ENCODE assay signal across 9 cellular contexts in genomic region chr17:882827-883585, GRCh38.
A peak's percentile ranks its signal among the peaks of the same experiment; 100 is the strongest.
DNase-seq lines count a peak whose midpoint lies in the region; ATAC-seq and TF ChIP-seq lines count a peak whose summit lies in the region.
"Had no signal": no experiment of that assay in that cellular context is flagged by ENCODE, and none has a peak within 500 bp of the region (broad histone marks: within the 10 kb centered on the region; RNA-seq: fewer than 3 reads in every experiment).

No MANE protein-coding gene starts in this region.

- peaks cover 37% of the 10 kb centered on the region for H3K27me3 Mint-ChIP-seq in activated CD8-positive, alpha-beta memory T cell treated with anti-CD3 and anti-CD28 coated beads, Interleukin-2, amount 10 ng/mL, durations not matched to agents 7 days and 5 days
- H3K27me3 Mint-ChIP-seq in Calu3 (ENCODE audit: unreplicated experiment): no peaks in the 10 kb centered on the region

- no peak overlapping the region for H3K4me3 Mint-ChIP-seq in activated CD8-positive, alpha-beta memory T cell treated with anti-CD3 and anti-CD28 coated beads, Interleukin-2, amount 10 ng/mL, durations not matched to agents 7 days and 5 days
- no peak overlapping the region for H3K4me3 Mint-ChIP-seq in Calu3 (ENCODE audit: low read depth, unreplicated experiment)

- intact Hi-C loops in Calu3 (cut with micrococcal nuclease; ENCODE audit: unreplicated experiment): no loop called here

- CTCF ChIA-PET in activated CD8-positive, alpha-beta memory T cell treated with anti-CD3 and anti-CD28 coated beads, Interleukin-2, amount 10 ng/mL, durations not matched to agents 7 days and 5 days (lab: Charles Lee): interaction anchor here (1.2 to 1.4 kb wide), 2 partner anchors 16 to 98 kb away, joined by 3 read pairs; no protein-coding TSS in a partner anchor
- CTCF ChIA-PET in Calu3 (lab: Charles Lee): interaction anchor here (0.7 kb wide), 1 partner anchor 10 kb away, joined by 7 read pairs; no protein-coding TSS in a partner anchor

- BruUV-seq in Calu3 (replicated peaks; lab: Mats Ljungman, UMichigan): no TSS peak

- no peaks in the 10 kb centered on the region for H3K36me3 Mint-ChIP-seq in activated CD8-positive, alpha-beta memory T cell treated with anti-CD3 and anti-CD28 coated beads, Interleukin-2, amount 10 ng/mL, durations not matched to agents 7 days and 5 days
- no peaks in the 10 kb centered on the region for H3K36me3 Mint-ChIP-seq in Calu3 (ENCODE audit: insufficient read depth, unreplicated experiment)

- no peaks in the 10 kb centered on the region for H3K27me3 ChIP-seq in osteoblast (ENCODE audit: insufficient read depth, low read length)

- no peaks in the 10 kb centered on the region for H3K9me3 ChIP-seq in osteoblast (ENCODE audit: low read depth, low read length)

- ATAC-seq in activated CD8-positive, alpha-beta memory T cell treated with anti-CD3 and anti-CD28 coated beads, Interleukin-2, amount 10 ng/mL, durations not matched to agents 7 days and 5 days: no peak

- peaks cover 26% of the 10 kb centered on the region for H3K4me1 ChIP-seq in osteoblast (ENCODE audit: insufficient read depth, low read length)

- TF ChIP-seq CTCF in foreskin fibroblast (IDR thresholded peaks at IDR 0.05; ENCODE audit: low read depth, low read length): no peak
- TF ChIP-seq CTCF in osteoblast (IDR thresholded peaks at IDR 0.05; ENCODE audit: extremely low read depth, low read depth, low read length): no peak
- TF ChIP-seq CTCF in Calu3 (IDR thresholded peaks at IDR 0.05; ENCODE audit: unreplicated experiment): no peak

- H3K4me2 ChIP-seq in osteoblast (ENCODE audit: insufficient read depth, low read length): no peak overlapping the region

- H3K36me3 ChIP-seq in osteoblast (ENCODE audit: insufficient read depth, low read length): no peaks in the 10 kb centered on the region

- DNase-seq in AG20443 (ENCODE audit: low spot score) (peak; percentile 28), SK-N-DZ (ENCODE audit: low spot score) (peak; percentile 58), foreskin fibroblast (peak; percentile 83 to 91), osteoblast (ENCODE audit: insufficient read length, low spot score, missing footprints) (peak; percentile 50), OCI-M1 (lab: John Stamatoyannopoulos, UW) (no peak), NCI-H128 (lab: John Stamatoyannopoulos, UW; ENCODE audit: unreplicated experiment) (no peak), Calu3 (no peak)
- DNase-seq in activated CD8-positive, alpha-beta memory T cell treated with anti-CD3 and anti-CD28 coated beads, Interleukin-2, amount 10 ng/mL, durations not matched to agents 7 days and 5 days: no peak
- DNase-seq: head of caudate nucleus had no signal

- H3K4me1 Mint-ChIP-seq in activated CD8-positive, alpha-beta memory T cell treated with anti-CD3 and anti-CD28 coated beads, Interleukin-2, amount 10 ng/mL, durations not matched to agents 7 days and 5 days: peaks cover 5% of the 10 kb centered on the region
- no peaks in the 10 kb centered on the region for H3K4me1 Mint-ChIP-seq in Calu3 (ENCODE audit: low read depth, unreplicated experiment)

- H3K9me3 Mint-ChIP-seq in activated CD8-positive, alpha-beta memory T cell treated with anti-CD3 and anti-CD28 coated beads, Interleukin-2, amount 10 ng/mL, durations not matched to agents 7 days and 5 days (ENCODE audit: low read depth): no peaks in the 10 kb centered on the region
- H3K9me3 Mint-ChIP-seq in Calu3 (ENCODE audit: low read depth, unreplicated experiment): no peaks in the 10 kb centered on the region

- no peak overlapping the region for H3K4me3 ChIP-seq in foreskin fibroblast (ENCODE audit: low read depth in 1 of 2, low read length in 2 of 2)
- H3K4me3 ChIP-seq in osteoblast (ENCODE audit: insufficient read depth, low read length): no peak overlapping the region

- no peak overlapping the region for H2AFZ ChIP-seq in osteoblast (ENCODE audit: low read length)

- H3K27ac ChIP-seq in osteoblast (ENCODE audit: low read depth, low read length): no peak overlapping the region

- no peaks in the 10 kb centered on the region for H3K79me2 ChIP-seq in osteoblast (ENCODE audit: insufficient read depth, low read length)

- H4K20me1 ChIP-seq in osteoblast (ENCODE audit: insufficient read depth, low read length): peaks cover 20% of the 10 kb centered on the region

- no peak overlapping the region for H3K27ac Mint-ChIP-seq in activated CD8-positive, alpha-beta memory T cell treated with anti-CD3 and anti-CD28 coated beads, Interleukin-2, amount 10 ng/mL, durations not matched to agents 7 days and 5 days
- no peak overlapping the region for H3K27ac Mint-ChIP-seq in Calu3 (ENCODE audit: unreplicated experiment)

Comparison
In these comparisons a context has a peak if more than half of its experiments do, and no peak if none do; other contexts are left out.
1. DNase-seq: peak in AG20443 (single experiment), SK-N-DZ (single experiment), foreskin fibroblast (2 of 2) and osteoblast (single experiment); none in OCI-M1 (single experiment), NCI-H128 (single experiment), activated CD8-positive, alpha-beta memory T cell treated with anti-CD3 and anti-CD28 coated beads, Interleukin-2, amount 10 ng/mL, durations not matched to agents 7 days and 5 days (single experiment) and Calu3 (single experiment).